ENCODE assay signal across 16 cellular contexts in genomic region chr11:71267807-71268421, GRCh38. TPM values are rescaled to one million over a fixed set of nuclear protein-coding genes. Genes with fewer than 3 reads are reported as not detected.
DNase-seq lines count a peak whose midpoint lies in the region; ATAC-seq lines count a peak whose summit lies in the region.
"Had no signal": no experiment of that assay in that cellular context is flagged by ENCODE, and none has a peak within 500 bp of the region (broad histone marks: within the 10 kb centered on the region; RNA-seq: fewer than 3 reads in every experiment).

No MANE protein-coding gene starts in this region.

- DNase-seq in activated effector memory CD4-positive, alpha-beta T cell treated with anti-CD3 and anti-CD28 coated beads, Interleukin-2, amount 50 U/mL, for 16 hours, result peak; percentile 27
- no peak for DNase-seq in activated effector memory CD4-positive, alpha-beta T cell treated with Interleukin-2 at 50 U/mL for 16 hours
- peak; percentile 38 for DNase-seq in islet precursor cell
- no peak for DNase-seq in neuronal stem cell (ENCODE audit: low spot score)
- DNase-seq in ureter (ENCODE audit: low spot score), result peak; percentile 23
- no peak for DNase-seq in kidney glomerular epithelial cell (lab: John Stamatoyannopoulos, UW)
- no peak for DNase-seq in NCI-H2227 treated with DMSO at 0.1 percent for 48 hours (lab: John Stamatoyannopoulos, UW)
- DNase-seq: CD8-positive, alpha-beta memory T cell; GF-D8; GM23248; NCI-H1048; NCI-H146; NCI-H2081 treated with DMSO at 0.1 percent for 48 hours; NCI-H524 had no signal

- H2BK12ac ChIP-seq in neuronal stem cell (ENCODE audit: low read length), result peak overlapping the region; percentile 42

- peaks cover 0 to 27% (median 2%) of the 10 kb centered on the region in 3 experiments for H3K27me3 ChIP-seq in neuronal stem cell (ENCODE audit: control insufficient read depth in 3 of 3, insufficient read depth in 3 of 3, low read depth in 1 of 3, low read length in 3 of 3)
- H3K27me3 ChIP-seq: BLaER1 treated with 17β-estradiol and CSF1 and Interleukin-3, amounts not matched to agents 10 nM and 100 nM had no signal

- H2BK5ac ChIP-seq in neuronal stem cell (ENCODE audit: low read length), result peak overlapping the region; percentile 11

- no peak overlapping the region for H3K14ac ChIP-seq in neuronal stem cell (ENCODE audit: low read length)

- no peaks in the 10 kb centered on the region for H3K36me3 ChIP-seq in neuronal stem cell (replicated peaks in 1 of 2; ENCODE audit: control insufficient read depth in 2 of 2, insufficient read depth in 2 of 2, low read length in 2 of 2)
- H3K36me3 ChIP-seq: BLaER1 treated with 17β-estradiol and CSF1 and Interleukin-3, amounts not matched to agents 10 nM and 100 nM had no signal

- no peak overlapping the region for H3K23ac ChIP-seq in neuronal stem cell (ENCODE audit: low read depth, low read length, poor library complexity)

- no peak overlapping the region for H3K27ac ChIP-seq in neuronal stem cell (replicated peaks; ENCODE audit: low read length)
- H3K27ac ChIP-seq: BLaER1 treated with 17β-estradiol and CSF1 and Interleukin-3, amounts not matched to agents 10 nM and 100 nM; GM23248 had no signal

- no CpG with 5 or more reads among the region's 15 CpGs for WGBS in neuronal stem cell (ENCODE audit: extremely low coverage in 2 of 2, insufficient read length in 2 of 2, insufficient replicate concordance in 1 of 2), 2 donors

- H2AK5ac ChIP-seq in neuronal stem cell (ENCODE audit: low read depth, low read length), result no peak overlapping the region

- peak overlapping the region; percentile 51 for H3K18ac ChIP-seq in neuronal stem cell (ENCODE audit: low read length)

- H4K8ac ChIP-seq in neuronal stem cell (ENCODE audit: low read depth, low read length), result no peak overlapping the region

- no peaks in the 10 kb centered on the region for H3K79me1 ChIP-seq in neuronal stem cell (ENCODE audit: low read depth, low read length)

- no peak for ATAC-seq in GM21717 (IDR thresholded peaks at IDR 0.05; ENCODE audit: unreplicated experiment)

- H3K4ac ChIP-seq in neuronal stem cell (ENCODE audit: low read length), result no peak overlapping the region

- no peak overlapping the region for H3K4me3 ChIP-seq in neuronal stem cell (ENCODE audit: low read length in 2 of 2)
- H3K4me3 ChIP-seq: BLaER1 treated with 17β-estradiol and CSF1 and Interleukin-3, amounts not matched to agents 10 nM and 100 nM; GM23248 had no signal

- H3K4me1 ChIP-seq in neuronal stem cell (ENCODE audit: control insufficient read depth in 2 of 2, insufficient read depth in 1 of 2, low read depth in 1 of 2, low read length in 2 of 2), result no peaks in the 10 kb centered on the region

- no peak overlapping the region for H3K9ac ChIP-seq in neuronal stem cell (ENCODE audit: low read depth, low read length, poor library complexity)
- H3K9ac ChIP-seq: BLaER1 treated with 17β-estradiol and CSF1 and Interleukin-3, amounts not matched to agents 10 nM and 100 nM; GM23248 had no signal

- no peak overlapping the region for H4K91ac ChIP-seq in neuronal stem cell (ENCODE audit: low read depth, low read length, poor library complexity)

- no peak overlapping the region for H2AFZ ChIP-seq in neuronal stem cell (ENCODE audit: low read length)
- H2AFZ ChIP-seq: GM23248 had no signal

- peaks cover 0 to 2% of the 10 kb centered on the region in 2 donors for H3K9me3 ChIP-seq in neuronal stem cell (replicated peaks in 1 of 2; ENCODE audit: control insufficient read depth in 2 of 2, insufficient read depth in 1 of 2, low read depth in 1 of 2, low read length in 2 of 2)

- no peak overlapping the region for H3K4me2 ChIP-seq in neuronal stem cell (ENCODE audit: insufficient read depth, low read length, poor library complexity, severe bottlenecking)

- no peak overlapping the region for H2BK120ac ChIP-seq in neuronal stem cell (ENCODE audit: low read depth, low read length)

- H2BK15ac ChIP-seq in neuronal stem cell (ENCODE audit: low read length), result no peak overlapping the region

RNA-seq across cellular contexts. Expression of gene SHANK2, which starts 15.5 kb away (rescaled TPM):
- 5.0 TPM for polyA plus RNA-seq in neuronal stem cell (2013, experiment 1 of 2)
- 5.0 TPM for polyA plus RNA-seq in neuronal stem cell (2013, experiment 2 of 2)
- 77.1 TPM for total RNA-seq in ureter
- total RNA-seq: CD8-positive, alpha-beta memory T cell had no signal
- polyA plus RNA-seq: CD8-positive, alpha-beta memory T cell had no signal

Comparison
In these comparisons a context has a peak if more than half of its experiments do, and no peak if none do; other contexts are left out.
1. DNase-seq: peak in activated effector memory CD4-positive, alpha-beta T cell treated with anti-CD3 and anti-CD28 coated beads, Interleukin-2, amount 50 U/mL, for 16 hours (single experiment), islet precursor cell (single experiment) and ureter (single experiment); none in activated effector memory CD4-positive, alpha-beta T cell treated with Interleukin-2 at 50 U/mL for 16 hours (single experiment), neuronal stem cell (single experiment), kidney glomerular epithelial cell (single experiment) and NCI-H2227 treated with DMSO at 0.1 percent for 48 hours (single experiment).